ENCODE assay signal across 9 cellular contexts in genomic region chr6:23414204-23414501, GRCh38.
DNase-seq lines count a peak whose midpoint lies in the region; ATAC-seq and TF ChIP-seq lines count a peak whose summit lies in the region.
"Had no signal": no experiment of that assay in that cellular context is flagged by ENCODE, and none has a peak within 500 bp of the region (broad histone marks: within the 10 kb centered on the region; RNA-seq: fewer than 3 reads in every experiment).

No MANE protein-coding gene starts in this region.

- no peaks in the 10 kb centered on the region for H3K36me3 ChIP-seq in upper lobe of right lung
- H3K36me3 ChIP-seq in MG63: no peaks in the 10 kb centered on the region
- no peaks in the 10 kb centered on the region for H3K36me3 ChIP-seq in transverse colon

- in situ Hi-C loops in transverse colon (cut with MboI; ENCODE audit: low pct_ligation_motif_present in 1 of 4, low pct_unique_long_range_greater_than_20kb in 1 of 4, low sequenced_read_pairs in 3 of 4): no loop called here

- TF ChIP-seq POLR2A in transverse colon (IDR thresholded peaks at IDR 0.05): no peak

- peak; percentile 48 for DNase-seq in A172 (ENCODE audit: low spot score)
- peak; percentile 21 for DNase-seq in NCI-H82 (lab: John Stamatoyannopoulos, UW)
- peak; percentile 88 for DNase-seq in fibroblast of peridontal ligament (ENCODE audit: extremely low read depth)
- DNase-seq in upper lobe of right lung: no peak
- no peak for DNase-seq in MG63
- DNase-seq in transverse colon: no peak
- DNase-seq: activated B cell treated with CpG ODN at 0.5 μM for 24 hours had no signal

- H3K4me3 ChIP-seq in upper lobe of right lung (no peak overlapping the region), MG63 (no peak overlapping the region), transverse colon (no peak overlapping the region)

- H3K27me3 ChIP-seq in upper lobe of right lung (no peaks in the 10 kb centered on the region), MG63 (no peaks in the 10 kb centered on the region), transverse colon (no peaks in the 10 kb centered on the region)

- no peaks in the 10 kb centered on the region for H3K9me3 ChIP-seq in upper lobe of right lung
- H3K9me3 ChIP-seq in MG63: no peaks in the 10 kb centered on the region
- H3K9me3 ChIP-seq in transverse colon: no peaks in the 10 kb centered on the region

- ATAC-seq in GM21360 (IDR thresholded peaks at IDR 0.05; ENCODE audit: unreplicated experiment) (peak; percentile 84), upper lobe of right lung (no peak), HG03095 (IDR thresholded peaks at IDR 0.05; ENCODE audit: unreplicated experiment) (no peak)

- H3K4me1 ChIP-seq in upper lobe of right lung (no peaks in the 10 kb centered on the region), transverse colon (no peaks in the 10 kb centered on the region)

- intact Hi-C loops in upper lobe of right lung (cut with DNase I) (no loop called here), transverse colon (cut with DNase I; ENCODE audit: low total_unique reads) (no loop called here)

- no peak for TF ChIP-seq EP300 in transverse colon (IDR thresholded peaks at IDR 0.05; ENCODE audit: low read depth)

- TF ChIP-seq CTCF in upper lobe of right lung (IDR thresholded peaks at IDR 0.05): peak; percentile 8
- TF ChIP-seq CTCF in transverse colon (IDR thresholded peaks at IDR 0.05): no peak

- H3K27ac ChIP-seq in upper lobe of right lung: no peak overlapping the region
- H3K27ac ChIP-seq in transverse colon: no peak overlapping the region

Comparison
In these comparisons a context has a peak if more than half of its experiments do, and no peak if none do; other contexts are left out.
1. DNase-seq: peak in A172 (single experiment), NCI-H82 (single experiment) and fibroblast of peridontal ligament (single experiment); none in upper lobe of right lung (single experiment), MG63 (single experiment) and transverse colon (single experiment).